ENCODE assay signal across 11 cellular contexts in genomic region chr17:40535924-40536717, GRCh38. TPM values are rescaled to one million over a fixed set of nuclear protein-coding genes. Genes with fewer than 3 reads are reported as not detected.
DNase-seq lines count a peak whose midpoint lies in the region; ATAC-seq lines count a peak whose summit lies in the region.
"Had no signal": no experiment of that assay in that cellular context is flagged by ENCODE, and none has a peak within 500 bp of the region (broad histone marks: within the 10 kb centered on the region; RNA-seq: fewer than 3 reads in every experiment).

No MANE protein-coding gene starts in this region.

- H3K4me1 Mint-ChIP-seq in activated naive CD8-positive, alpha-beta T cell (ENCODE audit: low read depth) = peaks cover 91% of the 10 kb centered on the region

- H3K36me3 Mint-ChIP-seq in activated naive CD8-positive, alpha-beta T cell = no peaks in the 10 kb centered on the region
- H3K36me3 Mint-ChIP-seq: WTC11 had no signal

- peak; percentile 49 for DNase-seq in DMS79 (lab: John Stamatoyannopoulos, UW)
- DNase-seq in left cardiac atrium = peak; percentile 81
- DNase-seq in sciatic nerve (ENCODE audit: low spot score) = peak; percentile 75
- no peak for DNase-seq in NCI-H1092 treated with DMSO at 0.1 percent for 48 hours (lab: John Stamatoyannopoulos, UW)
- DNase-seq in Ammon's horn (ENCODE audit: low spot score) = no peak
- no peak for DNase-seq in kidney glomerular epithelial cell (lab: John Stamatoyannopoulos, UW)

- H3K27me3 Mint-ChIP-seq in activated naive CD8-positive, alpha-beta T cell = no peaks in the 10 kb centered on the region

- intact Hi-C loops in left cardiac atrium (cut with DNase I) (loop anchor here in 1 of 2 donors (1.0 kb wide), 1 partner anchor 22 kb away; no protein-coding TSS in a partner anchor), sciatic nerve (cut with DNase I) (no loop called here)

- ATAC-seq in left cardiac atrium (peak; percentile 12 to 42), sciatic nerve (peak; percentile 27), HG02763 (IDR thresholded peaks at IDR 0.05; ENCODE audit: unreplicated experiment) (no peak)
- ATAC-seq: WTC11 had no signal

- H3K9me3 Mint-ChIP-seq in activated naive CD8-positive, alpha-beta T cell (ENCODE audit: low read depth) = no peaks in the 10 kb centered on the region
- H3K9me3 Mint-ChIP-seq: WTC11 had no signal

- peak overlapping the region; percentile 46 for H3K4me3 Mint-ChIP-seq in activated naive CD8-positive, alpha-beta T cell
- H3K4me3 Mint-ChIP-seq: WTC11 had no signal

- H3K27ac Mint-ChIP-seq in activated naive CD8-positive, alpha-beta T cell = peak overlapping the region; percentile 79
- H3K27ac Mint-ChIP-seq: WTC11 had no signal

RNA-seq across cellular contexts. Expression of gene CCR7, which starts 29.2 kb away (rescaled TPM):
- total RNA-seq in left cardiac atrium (under 1 TPM; 0.29 to 0.53 TPM), sciatic nerve (1.4 TPM)
- total RNA-seq: myocyte, NCI-H460 had no signal

RNA-seq across cellular contexts. Expression of gene TNS4, which starts 34.7 kb away (rescaled TPM):
- total RNA-seq in left cardiac atrium (not detected), sciatic nerve (0.36 TPM)
- total RNA-seq: myocyte had no signal

Comparison
In these comparisons a context has a peak if more than half of its experiments do, and no peak if none do; other contexts are left out.
1. DNase-seq: peak in DMS79 (single experiment), left cardiac atrium (single experiment) and sciatic nerve (single experiment); none in NCI-H1092 treated with DMSO at 0.1 percent for 48 hours (single experiment), Ammon's horn (single experiment) and kidney glomerular epithelial cell (single experiment).